In the genomic region with DNA sequence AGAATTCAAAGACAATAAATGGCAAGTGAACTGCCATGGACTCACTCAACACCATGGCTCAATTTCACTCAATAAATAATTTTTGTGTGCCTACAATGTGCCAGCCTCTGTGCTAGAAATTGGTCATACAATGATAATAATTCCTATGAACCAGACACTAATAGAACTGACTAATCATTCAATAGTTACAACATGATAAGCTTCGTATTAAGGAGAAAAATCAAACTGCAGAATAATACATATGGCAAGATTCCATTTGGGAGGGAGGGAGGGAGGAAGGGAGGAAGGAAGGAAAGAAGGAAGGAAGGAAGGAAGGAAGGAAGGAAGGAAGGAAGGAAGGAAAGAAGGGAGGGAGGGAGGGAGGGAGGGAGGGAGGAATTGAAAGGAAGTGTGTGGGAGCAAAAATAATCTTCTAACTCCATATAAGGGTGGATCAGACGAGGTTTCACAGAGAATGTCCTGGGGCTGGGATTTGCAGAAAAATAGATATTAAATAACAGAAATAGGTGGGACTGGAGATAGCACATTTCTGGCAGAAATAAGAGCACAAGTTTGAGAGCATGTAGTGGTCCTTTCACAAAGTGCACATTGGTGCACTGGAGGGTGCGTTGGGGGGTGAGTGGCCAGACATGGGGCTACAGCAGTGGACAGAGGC, we compare ENCODE assay signal across 23 cellular contexts. TPM values are rescaled to one million over a fixed set of nuclear protein-coding genes. Genes with fewer than 3 reads are reported as not detected.
A peak's percentile ranks its signal among the peaks of the same experiment; 100 is the strongest.
DNase-seq lines count a peak whose midpoint lies in the region; ATAC-seq and TF ChIP-seq lines count a peak whose summit lies in the region.
"Had no signal": no experiment of that assay in that cellular context is flagged by ENCODE, and none has a peak within 500 bp of the region (broad histone marks: within the 10 kb centered on the region; RNA-seq: fewer than 3 reads in every experiment).

No MANE protein-coding gene starts in this region.

- BruUV-seq in Calu3 (replicated peaks; lab: Mats Ljungman, UMichigan): no TSS peak

- H3K4me1 Mint-ChIP-seq in activated T-cell treated with anti-CD3 and anti-CD28 coated beads, Interleukin-2, amount 50 U/mL, for 72 hours (ENCODE audit: low read depth): peaks cover 86% of the 10 kb centered on the region
- H3K4me1 Mint-ChIP-seq in Calu3 (ENCODE audit: low read depth, unreplicated experiment) (peaks cover 76% of the 10 kb centered on the region), immature natural killer cell (peaks cover 99 to 100% of the 10 kb centered on the region in 2 donors)
- peaks cover 56 to 97% of the 10 kb centered on the region in 2 donors for H3K4me1 Mint-ChIP-seq in stimulated activated naive B cell treated with anti-CD40 and anti-IgM and Interleukin-4, amounts not matched to agents 10 μg/mL and 1 μg/mL and 100 μg/mL, for 72 hours

- ATAC-seq in activated T-cell treated with anti-CD3 and anti-CD28 coated beads, Interleukin-2, amount 50 U/mL, for 72 hours (replicated peaks in 1 of 2): no peak
- no peak for ATAC-seq in stimulated activated naive B cell treated with anti-CD40 and anti-IgM and Interleukin-4, amounts not matched to agents 10 μg/mL and 1 μg/mL and 100 μg/mL, for 72 hours (replicated peaks)
- ATAC-seq in HG02870 (IDR thresholded peaks at IDR 0.05; ENCODE audit: unreplicated experiment): no peak
- ATAC-seq: left lobe of liver, T-cell had no signal

- DNase-seq in activated T-cell treated with anti-CD3 and anti-CD28 coated beads, Interleukin-2, amount 50 U/mL, for 72 hours: no peak
- DNase-seq in activated T-cell treated with anti-CD3 and anti-CD28 coated beads, Interleukin-2, amount 50 U/mL, for 1 hour: no peak
- no peak for DNase-seq in Calu3
- DNase-seq in immature natural killer cell: no peak
- DNase-seq in stimulated activated naive B cell treated with anti-CD40 and anti-IgM and Interleukin-4, amounts not matched to agents 10 μg/mL and 1 μg/mL and 100 μg/mL, for 72 hours: no peak
- no peak for DNase-seq in stimulated activated CD4-positive, alpha-beta T cell treated with anti-CD3 and anti-CD28 coated beads, Interleukin-2, amount 100 ng/mL, for 48 hours
- no peak for DNase-seq in posterior cingulate gyrus
- DNase-seq: activated CD4-positive, alpha-beta T cell treated with anti-CD3 and anti-CD28 coated beads for 4 hours; activated gamma-delta T cell treated with Interleukin-2 at 50 U/mL for 16 hours; amygdala; caudate nucleus; GDM1; NCI-H1105 treated with DMSO at 0.1 percent for 48 hours; NCI-H2081 treated with DMSO at 0.1 percent for 48 hours; NCI-H446; NK-92 treated with Interleukin-12 subunit alpha and Interleukin-12 subunit beta, amount 100 ng/mL, for 24 hours; SHP77 treated with DMSO at 0.1 percent for 48 hours; stimulated activated CD4-positive, alpha-beta T cell treated with anti-CD3 and anti-CD28 coated beads, Interleukin-2, amount 100 ng/mL, for 24 hours; T-cell; upper lobe of left lung had no signal

- H3K4me3 Mint-ChIP-seq in activated T-cell treated with anti-CD3 and anti-CD28 coated beads, Interleukin-2, amount 50 U/mL, for 72 hours: peak overlapping the region in 1 of 2 donors; percentile 27
- no peak overlapping the region for H3K4me3 Mint-ChIP-seq in Calu3 (ENCODE audit: low read depth, unreplicated experiment)
- peak overlapping the region; percentile 53 to 75 (median 65) for H3K4me3 Mint-ChIP-seq in immature natural killer cell
- no peak overlapping the region for H3K4me3 Mint-ChIP-seq in stimulated activated naive B cell treated with anti-CD40 and anti-IgM and Interleukin-4, amounts not matched to agents 10 μg/mL and 1 μg/mL and 100 μg/mL, for 72 hours

- CTCF ChIA-PET in Calu3 (lab: Charles Lee): no interaction called here

- intact Hi-C loops in Calu3 (cut with micrococcal nuclease; ENCODE audit: unreplicated experiment): no loop called here
- intact Hi-C loops in posterior cingulate gyrus (cut with DNase I): no loop called here

- H3K27ac Mint-ChIP-seq in activated T-cell treated with anti-CD3 and anti-CD28 coated beads, Interleukin-2, amount 50 U/mL, for 72 hours: peak overlapping the region; percentile 43
- H3K27ac Mint-ChIP-seq in Calu3 (ENCODE audit: unreplicated experiment) (peak overlapping the region; percentile 51), immature natural killer cell (peak overlapping the region; percentile 76 to 85 (median 80))
- H3K27ac Mint-ChIP-seq in stimulated activated naive B cell treated with anti-CD40 and anti-IgM and Interleukin-4, amounts not matched to agents 10 μg/mL and 1 μg/mL and 100 μg/mL, for 72 hours: peak overlapping the region; percentile 42

- peaks cover 0 to 4% of the 10 kb centered on the region in 2 donors for H3K36me3 Mint-ChIP-seq in activated T-cell treated with anti-CD3 and anti-CD28 coated beads, Interleukin-2, amount 50 U/mL, for 72 hours (ENCODE audit: insufficient read depth in 2 of 2)
- H3K36me3 Mint-ChIP-seq in Calu3 (ENCODE audit: insufficient read depth, unreplicated experiment) (peaks cover 10% of the 10 kb centered on the region), immature natural killer cell (no peaks in the 10 kb centered on the region)
- H3K36me3 Mint-ChIP-seq in stimulated activated naive B cell treated with anti-CD40 and anti-IgM and Interleukin-4, amounts not matched to agents 10 μg/mL and 1 μg/mL and 100 μg/mL, for 72 hours: peaks cover 0 to 4% of the 10 kb centered on the region in 2 donors
- H3K36me3 Mint-ChIP-seq: T-cell had no signal

- no peaks in the 10 kb centered on the region for H3K9me3 Mint-ChIP-seq in activated T-cell treated with anti-CD3 and anti-CD28 coated beads, Interleukin-2, amount 50 U/mL, for 72 hours
- H3K9me3 Mint-ChIP-seq in Calu3 (ENCODE audit: low read depth, unreplicated experiment) (no peaks in the 10 kb centered on the region), immature natural killer cell (no peaks in the 10 kb centered on the region)
- no peaks in the 10 kb centered on the region for H3K9me3 Mint-ChIP-seq in stimulated activated naive B cell treated with anti-CD40 and anti-IgM and Interleukin-4, amounts not matched to agents 10 μg/mL and 1 μg/mL and 100 μg/mL, for 72 hours
- H3K9me3 Mint-ChIP-seq: stimulated activated naive CD8-positive, alpha-beta T cell treated with anti-CD3 and anti-CD28 coated beads, Interleukin-15, Interleukin-2, amounts not matched to agents 100 ng/mL and 50 ng/mL, for 24 hours; T-cell had no signal

- no peak for TF ChIP-seq CTCF in Calu3 (IDR thresholded peaks at IDR 0.05; ENCODE audit: unreplicated experiment)

- no peaks in the 10 kb centered on the region for H3K27me3 Mint-ChIP-seq in activated T-cell treated with anti-CD3 and anti-CD28 coated beads, Interleukin-2, amount 50 U/mL, for 72 hours (ENCODE audit: low read depth)
- no peaks in the 10 kb centered on the region for H3K27me3 Mint-ChIP-seq in Calu3 (ENCODE audit: unreplicated experiment)
- peaks cover 0 to 10% (median 9%) of the 10 kb centered on the region in 3 donors for H3K27me3 Mint-ChIP-seq in immature natural killer cell (ENCODE audit: low read depth in 3 of 3)
- H3K27me3 Mint-ChIP-seq in stimulated activated naive B cell treated with anti-CD40 and anti-IgM and Interleukin-4, amounts not matched to agents 10 μg/mL and 1 μg/mL and 100 μg/mL, for 72 hours: no peaks in the 10 kb centered on the region
- H3K27me3 Mint-ChIP-seq: stimulated activated naive CD8-positive, alpha-beta T cell treated with anti-CD3 and anti-CD28 coated beads, Interleukin-15, Interleukin-2, amounts not matched to agents 100 ng/mL and 50 ng/mL, for 24 hours; T-cell had no signal

RNA-seq across cellular contexts. Expression of a gene that starts 52.9 kb away (rescaled TPM):
- total RNA-seq in activated T-cell treated with anti-CD3 and anti-CD28 coated beads, Interleukin-2, amount 50 U/mL, for 72 hours: 100 to 1,000 TPM; 169 to 185 TPM
- 107 and 130 TPM in 2 replicates for total RNA-seq in Calu3 (2022)
- 100 to 1,000 TPM; 265 to 734 (median 416) TPM for polyA plus RNA-seq in immature natural killer cell

Comparison
In these comparisons a context has a peak if more than half of its experiments do, and no peak if none do; other contexts are left out.
1. H3K4me3 Mint-ChIP-seq: peak in immature natural killer cell (5 of 5); none in Calu3 (single experiment) and stimulated activated naive B cell treated with anti-CD40 and anti-IgM and Interleukin-4, amounts not matched to agents 10 μg/mL and 1 μg/mL and 100 μg/mL, for 72 hours (0 of 2).
2. Peak in every context shown above with its lines, with median percentiles within 50 percentile points of each other: H3K27ac Mint-ChIP-seq.